8 cellular contexts compared by ENCODE assay signal in genomic region chr6:41970436-41970846, GRCh38. TPM values are rescaled to one million over a fixed set of nuclear protein-coding genes. Genes with fewer than 3 reads are reported as not detected.
A peak's percentile ranks its signal among the peaks of the same experiment; 100 is the strongest.
DNase-seq lines count a peak whose midpoint lies in the region; FAIRE-seq and TF ChIP-seq lines count a peak whose summit lies in the region.

No MANE protein-coding gene starts in this region.

- no peaks in the 10 kb centered on the region for H3K27me3 ChIP-seq in BLaER1 treated with 17β-estradiol and CSF1 and Interleukin-3, amounts not matched to agents 10 nM and 100 nM
- H3K27me3 ChIP-seq in bronchial epithelial cell (ENCODE audit: control insufficient read depth, insufficient read depth, low read length), result no peaks in the 10 kb centered on the region

- peak overlapping the region; percentile 59 to 99 (median 79); a peak in 21 of 22 replicates for H3K27ac ChIP-seq in BLaER1 treated with 17β-estradiol and CSF1 and Interleukin-3, amounts not matched to agents 10 nM and 100 nM
- H3K27ac ChIP-seq in RWPE1, result peak overlapping the region; percentile 40; the same call in 1 of the 2 replicates

- H3K9ac ChIP-seq in BLaER1 treated with 17β-estradiol and CSF1 and Interleukin-3, amounts not matched to agents 10 nM and 100 nM, result peak overlapping the region in 9 of 11 experiments; percentile 40 to 64 (median 52); a peak in 16 of 22 replicates

- POLR2A ChIA-PET in RWPE1 (lab: Yijun Ruan, JAX; ENCODE audit: low non-redundant PET), result no interaction called here

- CTCF ChIA-PET in RWPE1 (lab: Yijun Ruan, JAX), result interaction anchor here (0.7 kb wide), 1 partner anchor 248 kb away, joined by 3 read pairs; no protein-coding TSS in a partner anchor

- FAIRE-seq in bronchial epithelial cell (lab: Jason Lieb, UNC), result no peak

- peaks cover 69 to 100% (median 99%) of the 10 kb centered on the region in 10 experiments for H3K4me1 ChIP-seq in BLaER1 treated with 17β-estradiol and CSF1 and Interleukin-3, amounts not matched to agents 10 nM and 100 nM

- TF ChIP-seq CTCF in RWPE1 (conservative IDR thresholded peaks at IDR 0.05; ENCODE audit: low read depth), result no peak
- TF ChIP-seq CTCF in bronchial epithelial cell (IDR thresholded peaks at IDR 0.05; ENCODE audit: insufficient read depth, low read length, severe bottlenecking), result no peak

- H3K9me3 ChIP-seq in BLaER1 treated with 17β-estradiol and CSF1 and Interleukin-3, amounts not matched to agents 10 nM and 100 nM (replicated peaks in 1 of 11), result peaks cover 0 to 6% (median 0%) of the 10 kb centered on the region in 11 experiments; a peak in 5 of 22 replicates

- H3K36me3 ChIP-seq in BLaER1 treated with 17β-estradiol and CSF1 and Interleukin-3, amounts not matched to agents 10 nM and 100 nM, result peaks cover 0 to 7% (median 0%) of the 10 kb centered on the region in 11 experiments; a peak in 1 of 22 replicates
- no peaks in the 10 kb centered on the region for H3K36me3 ChIP-seq in bronchial epithelial cell (ENCODE audit: control insufficient read depth, insufficient read depth, low read length)

- DNase-seq in RWPE1 (ENCODE audit: low spot score) (peak; percentile 31), bronchial epithelial cell (ENCODE audit: low read depth) (peak; percentile 66), pons (ENCODE audit: low spot score) (peak; percentile 16), cerebellar nuclear complex (lab: John Stamatoyannopoulos, UW) (no peak), NCI-H146 (lab: John Stamatoyannopoulos, UW) (no peak), SK-N-DZ (ENCODE audit: low spot score) (no peak), NCI-H2227 (lab: John Stamatoyannopoulos, UW; ENCODE audit: unreplicated experiment) (no peak)

- H4K20me1 ChIP-seq in BLaER1 treated with 17β-estradiol and CSF1 and Interleukin-3, amounts not matched to agents 10 nM and 100 nM, result no peaks in the 10 kb centered on the region

- H3K4me2 ChIP-seq in BLaER1 treated with 17β-estradiol and CSF1 and Interleukin-3, amounts not matched to agents 10 nM and 100 nM, result peak overlapping the region; percentile 54 to 92 (median 69)

- no peak overlapping the region for H3K4me3 ChIP-seq in BLaER1 treated with 17β-estradiol and CSF1 and Interleukin-3, amounts not matched to agents 10 nM and 100 nM
- H3K4me3 ChIP-seq in bronchial epithelial cell (ENCODE audit: low read depth, low read length), result no peak overlapping the region

RNA-seq across cellular contexts. Expression of gene CCND3, which starts 28.8 kb away (rescaled TPM):
- total RNA-seq in bronchial epithelial cell, result 9.7 and 11.8 TPM in 2 replicates
- polyA plus RNA-seq in SK-N-DZ (2014; cell fraction: cytosol; rRNA removed), result 27.2 and 32.7 TPM in 2 replicates
- polyA plus RNA-seq in SK-N-DZ (2014; cell fraction: nucleus; rRNA removed), result 23.1 and 30.9 TPM in 2 replicates

RNA-seq across cellular contexts. Expression of gene BYSL, which starts 49.1 kb away (rescaled TPM):
- 16.9 and 28.2 TPM in 2 replicates for total RNA-seq in bronchial epithelial cell
- polyA plus RNA-seq in SK-N-DZ (2014; cell fraction: cytosol; rRNA removed), result 25.3 and 30.9 TPM in 2 replicates
- polyA plus RNA-seq in SK-N-DZ (2014; cell fraction: nucleus; rRNA removed), result 25.6 and 34.4 TPM in 2 replicates

RNA-seq across cellular contexts. Expression of gene MED20, which starts 49.5 kb away (rescaled TPM):
- 37.6 and 40.0 TPM in 2 replicates for total RNA-seq in bronchial epithelial cell
- 39.9 and 40.5 TPM in 2 replicates for polyA plus RNA-seq in SK-N-DZ (2014; cell fraction: cytosol; rRNA removed)
- 13.4 and 20.6 TPM in 2 replicates for polyA plus RNA-seq in SK-N-DZ (2014; cell fraction: nucleus; rRNA removed)

Comparison
In these comparisons a context has a peak if more than half of its experiments do, and no peak if none do; other contexts are left out.
1. DNase-seq: peak in RWPE1 (single experiment), bronchial epithelial cell (single experiment) and pons (single experiment); none in cerebellar nuclear complex (0 of 2), NCI-H146 (single experiment), SK-N-DZ (single experiment) and NCI-H2227 (single experiment).